21 cellular contexts compared by ENCODE assay signal in the genomic region with DNA sequence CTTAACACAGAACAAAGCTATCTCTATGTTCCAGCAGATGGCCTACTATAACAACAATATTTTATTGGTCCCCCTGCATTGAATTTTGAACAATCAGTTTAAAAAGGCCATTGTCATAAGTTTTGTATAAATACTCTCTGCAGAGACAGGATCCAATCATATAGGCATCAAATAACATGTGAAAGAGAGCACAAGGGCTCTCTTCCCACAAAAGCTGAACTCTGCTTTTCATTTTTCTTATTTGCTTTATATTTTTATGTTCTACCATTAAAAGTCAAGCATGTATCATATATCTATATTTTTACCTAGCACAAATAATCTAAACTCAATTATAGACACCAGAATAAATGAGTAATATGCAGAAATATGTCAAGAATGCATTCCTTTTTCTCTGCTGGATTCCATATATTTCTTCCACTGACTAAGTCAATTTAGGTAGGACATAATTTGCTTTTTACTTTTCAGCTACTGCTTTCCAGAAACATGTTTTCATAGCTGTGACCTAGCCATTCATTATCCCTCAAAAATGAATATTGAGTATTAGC.
DNase-seq lines count a peak whose midpoint lies in the region; ATAC-seq, FAIRE-seq and TF ChIP-seq lines count a peak whose summit lies in the region.
"Had no signal": no experiment of that assay in that cellular context is flagged by ENCODE, and none has a peak within 500 bp of the region (broad histone marks: within the 10 kb centered on the region; RNA-seq: fewer than 3 reads in every experiment).

No MANE protein-coding gene starts in this region.

- FAIRE-seq in HTR-8/SVneo (lab: Jason Lieb, UNC): no peak
- FAIRE-seq in RCC 7860 (lab: Jason Lieb, UNC): peak; percentile 72
- FAIRE-seq: colon, small intestine had no signal

- 0 out of 2 replicates have a peak, but pooled peaks have one; percentile 3 for TF ChIP-seq CTCF in C4-2B (conservative IDR thresholded peaks at IDR 0.05)

- no peak for ATAC-seq in HG03571 (IDR thresholded peaks at IDR 0.05; ENCODE audit: unreplicated experiment)
- ATAC-seq: natural killer cell, Panc1 had no signal

- no peak overlapping the region for H3K27ac ChIP-seq in C4-2B
- H3K27ac ChIP-seq: uterus had no signal

- DNase-seq in HTR-8/SVneo (ENCODE audit: insufficient read length, low spot score) (peak; percentile 41), RCC 7860 (ENCODE audit: low spot score) (peak; percentile 46), glomerular visceral epithelial cell (ENCODE audit: extremely low spot score) (peak; percentile 12), globus pallidus (ENCODE audit: low spot score) (no peak), occipital lobe (lab: John Stamatoyannopoulos, UW) (no peak)
- DNase-seq: activated CD4-positive, alpha-beta T cell treated with anti-CD3 and anti-CD28 coated beads, Interleukin-2, amount 10 ng/mL, durations not matched to agents 7 days and 5 days; activated CD8-positive, alpha-beta memory T cell treated with anti-CD3 and anti-CD28 coated beads, Interleukin-2, amount 50 U/mL, for 48 hours; activated effector memory CD4-positive, alpha-beta T cell treated with anti-CD3 and anti-CD28 coated beads, Interleukin-2, amount 50 U/mL, for 16 hours; anterior cingulate cortex; hippocampal formation; Karpas-422; natural killer cell; NCI-H187; small intestine; stimulated activated CD4-positive, alpha-beta T cell treated with anti-CD3 and anti-CD28 coated beads, Interleukin-4, amount 100 ng/mL, for 24 hours; substantia nigra; uterus had no signal

Comparison
In these comparisons a context has a peak if more than half of its experiments do, and no peak if none do; other contexts are left out.
1. DNase-seq: peak in HTR-8/SVneo (single experiment), RCC 7860 (single experiment) and glomerular visceral epithelial cell (single experiment); none in globus pallidus (single experiment) and occipital lobe (single experiment).